9 cellular contexts compared by ENCODE assay signal in the genomic region with DNA sequence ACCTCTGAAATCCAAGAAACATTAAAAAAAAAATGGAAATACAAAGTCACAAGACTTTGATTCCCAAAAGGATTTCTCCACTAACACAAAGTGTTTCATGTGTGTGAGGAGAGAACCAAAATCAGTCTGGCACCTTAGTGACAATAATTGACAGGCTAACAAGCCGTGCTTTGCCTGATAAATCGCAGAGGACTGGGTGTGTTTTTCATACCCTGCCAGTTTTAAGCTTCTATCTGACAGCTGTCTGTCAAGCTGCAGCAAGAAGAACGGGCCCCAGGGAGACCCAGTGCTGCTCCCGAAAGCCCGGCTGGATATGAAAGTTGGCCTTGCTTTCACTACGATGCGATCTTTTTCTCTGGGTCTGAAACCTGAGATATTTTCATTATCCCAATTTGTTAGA.
"Had no signal": no experiment of that assay in that cellular context is flagged by ENCODE, and none has a peak within 500 bp of the region (broad histone marks: within the 10 kb centered on the region; RNA-seq: fewer than 3 reads in every experiment).

No MANE protein-coding gene starts in this region.

- H3K4me1 Mint-ChIP-seq: IgD-negative memory B cell had no signal

- H3K4me2 ChIP-seq: GM23338, KMS-11 had no signal

- H3K36me3 Mint-ChIP-seq: IgD-negative memory B cell had no signal

- H3K4me3 Mint-ChIP-seq: GM23338, H9, IgD-negative memory B cell had no signal

- H3K27me3 Mint-ChIP-seq: IgD-negative memory B cell had no signal

- H3K4me3 ChIP-seq: GM23338 had no signal

- ATAC-seq: GM23338 had no signal

- FAIRE-seq: H1, H54 had no signal

- H3K9ac ChIP-seq: KMS-11 had no signal

- H3K27ac Mint-ChIP-seq: GM23338, H9, IgD-negative memory B cell had no signal

- H2AFZ ChIP-seq: GM23338 had no signal

- DNase-seq: H9, HCEC 1CT, KBM-7 had no signal

- H3K27ac ChIP-seq: HL-60, KMS-11 had no signal
